Comparison of ENCODE assay signal across 8 cellular contexts in genomic region chr1:35641233-35641866, GRCh38. TPM values are rescaled to one million over a fixed set of nuclear protein-coding genes. Genes with fewer than 3 reads are reported as not detected.
DNase-seq lines count a peak whose midpoint lies in the region; ATAC-seq and TF ChIP-seq lines count a peak whose summit lies in the region.

TSS of gene PSMB2 (minus strand) at chr1:35641526. CDS start at chr1:35641432, 94 bp downstream.

- H3K27ac ChIP-seq in coronary artery, result peak within 1 kb of the TSS; percentile 79 to 92

- TF ChIP-seq CTCF in BJ (IDR thresholded peaks at IDR 0.05; ENCODE audit: insufficient read depth, low read depth, low read length) (no peak), coronary artery (IDR thresholded peaks at IDR 0.05) (no peak)

- peaks cover 38% of the 10 kb centered on the region for H3K4me1 Mint-ChIP-seq in activated CD4-positive, alpha-beta T cell treated with anti-CD3 and anti-CD28 coated beads, Interleukin-2, amount 10 ng/mL, durations not matched to agents 7 days and 5 days

- DNase-seq in BJ (ENCODE audit: low read depth), result peak; percentile 59
- peak; percentile 94 for DNase-seq in NCI-H69 (lab: John Stamatoyannopoulos, UW)
- DNase-seq in activated CD4-positive, alpha-beta T cell treated with anti-CD3 and anti-CD28 coated beads, Interleukin-2, amount 10 ng/mL, durations not matched to agents 7 days and 5 days, result peak; percentile 97
- peak; percentile 97 for DNase-seq in coronary artery (ENCODE audit: low spot score)
- peak; percentile 97 for DNase-seq in kidney tubule cell (ENCODE audit: low spot score)
- peak; percentile 83 to 92 for DNase-seq in stimulated activated CD4-positive, alpha-beta T cell treated with anti-CD3 and anti-CD28 coated beads, Interleukin-1b, Interleukin-23, amount 100 ng/mL, for 1 hour (ENCODE audit: low read depth in 2 of 2)

- H3K27me3 ChIP-seq in BJ (ENCODE audit: control insufficient read depth, insufficient read depth, low read length), result peaks cover 13% of the 10 kb centered on the region

- POLR2A ChIA-PET in BJ (lab: Charles Lee), result interaction anchor here (0.7 kb wide), 1 partner anchor 147 kb away, joined by 13 read pairs; no protein-coding TSS in a partner anchor
- POLR2A ChIA-PET in activated CD4-positive, alpha-beta T cell treated with anti-CD3 and anti-CD28 coated beads, Interleukin-2, amount 10 ng/mL, durations not matched to agents 7 days and 5 days (lab: Charles Lee), result no interaction called here

- peak; percentile 86 for ATAC-seq in GM19324 (IDR thresholded peaks at IDR 0.05; ENCODE audit: low FRiP score, unreplicated experiment)
- ATAC-seq in HG03469 (IDR thresholded peaks at IDR 0.05; ENCODE audit: unreplicated experiment), result peak; percentile 51

- peak within 1 kb of the TSS; percentile 99 for H3K4me3 Mint-ChIP-seq in activated CD4-positive, alpha-beta T cell treated with anti-CD3 and anti-CD28 coated beads, Interleukin-2, amount 10 ng/mL, durations not matched to agents 7 days and 5 days

- CTCF ChIA-PET in BJ (lab: Yijun Ruan, JAX), result no interaction called here
- CTCF ChIA-PET in activated CD4-positive, alpha-beta T cell treated with anti-CD3 and anti-CD28 coated beads, Interleukin-2, amount 10 ng/mL, durations not matched to agents 7 days and 5 days (lab: Charles Lee), result no interaction called here

- H3K36me3 Mint-ChIP-seq in activated CD4-positive, alpha-beta T cell treated with anti-CD3 and anti-CD28 coated beads, Interleukin-2, amount 10 ng/mL, durations not matched to agents 7 days and 5 days (ENCODE audit: low read depth), result peaks cover 6% of the 10 kb centered on the region

- no peaks in the 10 kb centered on the region for H3K36me3 ChIP-seq in BJ (ENCODE audit: control insufficient read depth, insufficient read depth, low read length)

- H3K27me3 Mint-ChIP-seq in activated CD4-positive, alpha-beta T cell treated with anti-CD3 and anti-CD28 coated beads, Interleukin-2, amount 10 ng/mL, durations not matched to agents 7 days and 5 days, result peaks cover 28% of the 10 kb centered on the region

- H3K4me3 ChIP-seq in BJ (ENCODE audit: low read depth, low read length) (peak within 1 kb of the TSS; percentile 88), coronary artery (peak within 1 kb of the TSS; percentile 89)

- no peaks in the 10 kb centered on the region for H3K9me3 Mint-ChIP-seq in activated CD4-positive, alpha-beta T cell treated with anti-CD3 and anti-CD28 coated beads, Interleukin-2, amount 10 ng/mL, durations not matched to agents 7 days and 5 days

- peak within 1 kb of the TSS; percentile 99 for H3K27ac Mint-ChIP-seq in activated CD4-positive, alpha-beta T cell treated with anti-CD3 and anti-CD28 coated beads, Interleukin-2, amount 10 ng/mL, durations not matched to agents 7 days and 5 days

RNA-seq across cellular contexts. Expression of gene PSMB2, which starts in this region (rescaled TPM):
- 82.3 and 99.2 TPM in 2 replicates for polyA plus RNA-seq in BJ (2011; rRNA removed)
- polyA minus RNA-seq in BJ (2011; rRNA and poly(A)+ RNA removed), result 53.4 and 75.4 TPM in 2 replicates
- 10 to 100 TPM; 78.6 to 95.7 TPM for total RNA-seq in activated CD4-positive, alpha-beta T cell treated with anti-CD3 and anti-CD28 coated beads, Interleukin-2, amount 10 ng/mL, durations not matched to agents 7 days and 5 days

Comparison
In these comparisons a context has a peak if more than half of its experiments do, and no peak if none do; other contexts are left out.
1. Peak in every context shown above with its lines: DNase-seq, ATAC-seq, H3K4me3 ChIP-seq and H3K27ac ChIP-seq.